Comparison of ENCODE assay signal across 14 cellular contexts in the genomic region with DNA sequence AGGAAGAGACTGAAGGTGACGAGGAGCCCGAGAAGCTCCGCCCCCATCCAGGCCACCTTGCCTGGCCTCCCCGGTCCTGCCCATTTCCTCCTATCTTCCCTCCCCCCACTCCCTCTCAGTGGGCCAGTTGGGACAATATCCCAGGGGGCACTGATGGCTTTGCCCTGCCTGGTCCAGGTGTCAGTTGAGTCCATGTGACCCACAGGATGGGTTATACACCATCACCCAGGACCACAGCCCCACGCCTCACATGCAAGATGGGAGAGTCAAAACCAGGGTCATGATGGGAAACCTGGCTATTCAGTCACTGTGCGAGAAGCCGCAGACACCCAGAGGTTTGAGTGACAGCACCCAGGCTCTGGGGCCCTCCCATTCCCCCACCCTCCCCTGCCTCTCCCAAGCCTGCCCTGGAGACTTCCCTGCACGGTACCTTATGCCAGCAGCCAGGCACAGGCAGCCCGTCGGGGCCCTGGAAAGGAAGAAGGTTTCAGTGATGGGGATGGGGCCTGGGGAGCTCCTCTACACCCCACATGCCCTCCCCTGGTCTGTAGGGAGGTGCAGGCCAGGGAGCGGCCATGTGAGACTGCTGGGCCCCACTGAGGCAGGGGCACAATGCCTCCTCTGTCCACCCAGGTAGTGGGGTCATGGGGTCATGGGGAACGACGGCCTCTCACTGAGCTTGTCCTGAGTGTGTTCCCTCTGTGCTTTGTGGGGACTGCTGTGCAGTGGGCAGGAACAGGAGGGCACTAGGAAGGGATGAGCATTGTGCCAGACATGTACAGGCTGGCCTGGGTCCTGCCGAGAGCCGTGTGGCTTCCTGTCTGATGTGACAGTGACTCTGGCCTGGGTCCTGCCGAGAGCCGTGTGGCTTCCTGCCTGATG. TPM values are rescaled to one million over a fixed set of nuclear protein-coding genes. Genes with fewer than 3 reads are reported as not detected.
DNase-seq lines count a peak whose midpoint lies in the region; ATAC-seq and TF ChIP-seq lines count a peak whose summit lies in the region.
"Had no signal": no experiment of that assay in that cellular context is flagged by ENCODE, and none has a peak within 500 bp of the region (broad histone marks: within the 10 kb centered on the region; RNA-seq: fewer than 3 reads in every experiment).

No MANE protein-coding gene starts in this region.

- no peaks in the 10 kb centered on the region for H3K79me2 ChIP-seq in OCI-LY7 (ENCODE audit: insufficient read depth, low read depth, low read length)

- BruUV-seq in OCI-LY7 (replicated peaks; lab: Mats Ljungman, UMichigan), result no TSS peak

- peak overlapping the region; percentile 59 for H2AFZ ChIP-seq in OCI-LY7 (ENCODE audit: low read length)

- peaks cover 41% of the 10 kb centered on the region for H3K4me1 ChIP-seq in OCI-LY7 (ENCODE audit: insufficient read depth, low read length, poor library complexity, severe bottlenecking)

- intact Hi-C loops in OCI-LY7 (cut with micrococcal nuclease; ENCODE audit: unreplicated experiment), result loop anchor here (1.0 to 10.0 kb wide), 2 partner anchors 41 to 386 kb away; a partner anchor contains a TSS

- peak overlapping the region; percentile 7 for H3K4me3 ChIP-seq in OCI-LY7 (ENCODE audit: low read depth, low read length, poor library complexity, severe bottlenecking)
- no peak overlapping the region for H3K4me3 ChIP-seq in skin epidermis
- H3K4me3 ChIP-seq: pancreas had no signal

- peak overlapping the region; percentile 64 for H3K27ac ChIP-seq in OCI-LY7 (ENCODE audit: low read depth, low read length, poor library complexity, severe bottlenecking)
- H3K27ac ChIP-seq in skin epidermis, result peak overlapping the region in 18 of 21 experiments; percentile 11 to 85 (median 68)

- H3K9me3 ChIP-seq in OCI-LY7 (ENCODE audit: low read length), result no peaks in the 10 kb centered on the region
- H3K9me3 ChIP-seq: pancreas had no signal

- H4K20me1 ChIP-seq in OCI-LY7 (ENCODE audit: insufficient read depth, low read length), result no peaks in the 10 kb centered on the region

- peak overlapping the region; percentile 59 to 65 for H3K4me3 Mint-ChIP-seq in effector memory CD8-positive, alpha-beta T cell

- H3K4me2 ChIP-seq in OCI-LY7 (ENCODE audit: low read length), result peak overlapping the region; percentile 51

- H3K36me3 ChIP-seq in OCI-LY7 (ENCODE audit: insufficient read depth, low read length), result no peaks in the 10 kb centered on the region
- H3K36me3 ChIP-seq: pancreas had no signal

- H3K9me2 ChIP-seq in OCI-LY7 (ENCODE audit: insufficient read depth, low read length), result no peaks in the 10 kb centered on the region

- peaks cover 36 to 57% of the 10 kb centered on the region in 2 donors for H3K4me1 Mint-ChIP-seq in effector memory CD8-positive, alpha-beta T cell (ENCODE audit: low read depth in 2 of 2)

- POLR2A ChIA-PET in OCI-LY7 (lab: Charles Lee), result interaction anchor here (1.6 to 4.4 kb wide), 2 partner anchors 10 to 12 kb away, joined by 4 to 22 read pairs; no protein-coding TSS in a partner anchor

- ATAC-seq in effector memory CD8-positive, alpha-beta T cell (replicated peaks), result peak; percentile 65
- ATAC-seq: pancreas had no signal

- peak overlapping the region; percentile 91 to 96 for H3K27ac Mint-ChIP-seq in effector memory CD8-positive, alpha-beta T cell

- TF ChIP-seq CTCF in OCI-LY7 (conservative IDR thresholded peaks at IDR 0.05; ENCODE audit: low read length), result no peak

- DNase-seq in activated CD4-positive, CD25-positive, alpha-beta regulatory T cell treated with anti-CD3 and anti-CD28 coated beads, Interleukin-2, amount 50 U/mL, for 72 hours, result peak; percentile 51
- DNase-seq in activated CD4-positive, CD25-positive, alpha-beta regulatory T cell (lab: John Stamatoyannopoulos, UW), result no peak
- DNase-seq in OCI-LY7 (ENCODE audit: low spot score), result no peak
- DNase-seq in effector memory CD8-positive, alpha-beta T cell, result peak; percentile 40 to 45 (median 44)
- no peak for DNase-seq in NCI-H69 (lab: John Stamatoyannopoulos, UW)
- no peak for DNase-seq in NCI-H2107 treated with DMSO at 0.1 percent for 48 hours (lab: John Stamatoyannopoulos, UW; ENCODE audit: unreplicated experiment)
- no peak for DNase-seq in activated effector memory CD4-positive, alpha-beta T cell treated with Interleukin-2 at 50 U/mL for 16 hours
- DNase-seq: 8988T, GF-D8, NCI-H2171, SHP77 treated with DMSO at 0.1 percent for 48 hours had no signal

- no peaks in the 10 kb centered on the region for H3K27me3 Mint-ChIP-seq in effector memory CD8-positive, alpha-beta T cell

- CTCF ChIA-PET in OCI-LY7 (lab: Charles Lee; ENCODE audit: unreplicated experiment), result no interaction called here

- H3K36me3 Mint-ChIP-seq in effector memory CD8-positive, alpha-beta T cell (ENCODE audit: insufficient read depth), result peaks cover 24% of the 10 kb centered on the region

- H3K9me3 Mint-ChIP-seq in effector memory CD8-positive, alpha-beta T cell, result no peaks in the 10 kb centered on the region

RNA-seq across cellular contexts. Expression of a gene that starts 6.3 kb away (rescaled TPM):
- total RNA-seq in OCI-LY7 (2014; rRNA removed; shearing (Covaris generic)), result 69.7 and 86.3 TPM in 2 replicates
- 139 and 146 TPM in 2 replicates for total RNA-seq in OCI-LY7 (2022)

RNA-seq across cellular contexts. Expression of a gene that starts 34.6 kb away (rescaled TPM):
- total RNA-seq in OCI-LY7 (2014; rRNA removed; shearing (Covaris generic)), result 146 and 184 TPM in 2 replicates
- total RNA-seq in OCI-LY7 (2022), result 326 and 350 TPM in 2 replicates

RNA-seq across cellular contexts. Expression of a gene that starts 51.8 kb away (rescaled TPM):
- total RNA-seq in OCI-LY7 (2014; rRNA removed; shearing (Covaris generic)), result not detected in 2 replicates
- not detected in 2 replicates for total RNA-seq in OCI-LY7 (2022)
- total RNA-seq: HT-29, pancreas had no signal

Comparison
In these comparisons a context has a peak if more than half of its experiments do, and no peak if none do; other contexts are left out.
1. DNase-seq: peak in activated CD4-positive, CD25-positive, alpha-beta regulatory T cell treated with anti-CD3 and anti-CD28 coated beads, Interleukin-2, amount 50 U/mL, for 72 hours (single experiment) and effector memory CD8-positive, alpha-beta T cell (3 of 3); none in activated CD4-positive, CD25-positive, alpha-beta regulatory T cell (0 of 4), OCI-LY7 (single experiment), NCI-H69 (single experiment), NCI-H2107 treated with DMSO at 0.1 percent for 48 hours (single experiment) and activated effector memory CD4-positive, alpha-beta T cell treated with Interleukin-2 at 50 U/mL for 16 hours (single experiment).